Comparison of ENCODE assay signal across 8 cellular contexts in genomic region chr3:124448954-124449353, GRCh38.
"Had no signal": no experiment of that assay in that cellular context is flagged by ENCODE, and none has a peak within 500 bp of the region (broad histone marks: within the 10 kb centered on the region; RNA-seq: fewer than 3 reads in every experiment).

No MANE protein-coding gene starts in this region.

- H3K4me3 Mint-ChIP-seq: IgD-negative memory B cell had no signal

- FAIRE-seq: HepG2, HTR-8/SVneo, K562 had no signal

- H3K4me3 ChIP-seq: K562 had no signal

- DNase-seq: IMR-90, KBM-7, KG1 had no signal

- H3K36me3 Mint-ChIP-seq: IgD-negative memory B cell had no signal

- H3K27ac Mint-ChIP-seq: IgD-negative memory B cell had no signal

- ATAC-seq: HepG2, K562 had no signal

- H3K27ac ChIP-seq: HL-60 had no signal
